In genomic region chr6:17959317-17959716, GRCh38 we compare ENCODE assay signal across 24 cellular contexts.
"Had no signal": no experiment of that assay in that cellular context is flagged by ENCODE, and none has a peak within 500 bp of the region (broad histone marks: within the 10 kb centered on the region; RNA-seq: fewer than 3 reads in every experiment).

No MANE protein-coding gene starts in this region.

- H3K4me3 ChIP-seq: dorsolateral prefrontal cortex, hepatocyte, mucosa of descending colon, neural progenitor cell, pancreas, prostate gland, right lobe of liver, skin epidermis, stomach had no signal

- H3K4me1 ChIP-seq: neural progenitor cell, pancreas, right lobe of liver had no signal

- H3K9me3 Mint-ChIP-seq: naive thymus-derived CD8-positive, alpha-beta T cell; neural progenitor cell; stimulated activated naive B cell treated with anti-CD40 and anti-IgM and Interleukin-4, amounts not matched to agents 10 μg/mL and 1 μg/mL and 100 μg/mL, for 72 hours; type B pancreatic cell had no signal

- H3K36me3 ChIP-seq: neural progenitor cell, pancreas, prostate gland, right lobe of liver, stomach had no signal

- H3K9me3 ChIP-seq: mucosa of descending colon, pancreas, prostate gland, right lobe of liver, stomach had no signal

- H3K4me3 Mint-ChIP-seq: naive thymus-derived CD8-positive, alpha-beta T cell; neural progenitor cell; stimulated activated naive B cell treated with anti-CD40 and anti-IgM and Interleukin-4, amounts not matched to agents 10 μg/mL and 1 μg/mL and 100 μg/mL, for 72 hours; type B pancreatic cell had no signal

- H3K27me3 Mint-ChIP-seq: type B pancreatic cell had no signal

- ATAC-seq: esophagus mucosa; left colon; mucosa of descending colon; naive thymus-derived CD8-positive, alpha-beta T cell; pancreas; right lobe of liver; stimulated activated naive B cell treated with anti-CD40 and anti-IgM and Interleukin-4, amounts not matched to agents 10 μg/mL and 1 μg/mL and 100 μg/mL, for 72 hours had no signal

- H3K27me3 ChIP-seq: dorsolateral prefrontal cortex, hepatocyte, neural progenitor cell, pancreas, right lobe of liver, stomach had no signal

- H3K27ac Mint-ChIP-seq: naive thymus-derived CD8-positive, alpha-beta T cell; neural progenitor cell; stimulated activated naive B cell treated with anti-CD40 and anti-IgM and Interleukin-4, amounts not matched to agents 10 μg/mL and 1 μg/mL and 100 μg/mL, for 72 hours; type B pancreatic cell had no signal

- H3K36me3 Mint-ChIP-seq: naive thymus-derived CD8-positive, alpha-beta T cell; stimulated activated naive B cell treated with anti-CD40 and anti-IgM and Interleukin-4, amounts not matched to agents 10 μg/mL and 1 μg/mL and 100 μg/mL, for 72 hours had no signal

- H3K27ac ChIP-seq: hepatocyte, neural progenitor cell, pancreas, right lobe of liver, skin epidermis, stomach had no signal

- DNase-seq: cerebellar nuclear complex; cortex of kidney; dorsolateral prefrontal cortex; effector CD8-positive, alpha-beta T cell; foreskin fibroblast; left colon; mammary epithelial cell; mucosa of descending colon; naive thymus-derived CD8-positive, alpha-beta T cell; nucleus accumbens; pancreas; retina; right lobe of liver; stimulated activated CD4-positive, alpha-beta T cell treated with anti-CD3 and anti-CD28 coated beads, Interleukin-2, amount 100 ng/mL, for 24 hours; stimulated activated CD4-positive, alpha-beta T cell treated with anti-CD3 and anti-CD28 coated beads, Interleukin-4, amount 100 ng/mL, for 4 hours; stimulated activated naive B cell treated with anti-CD40 and anti-IgM and Interleukin-4, amounts not matched to agents 10 μg/mL and 1 μg/mL and 100 μg/mL, for 72 hours; stomach; substantia nigra had no signal

- H3K4me1 Mint-ChIP-seq: neural progenitor cell had no signal
